In genomic region chr6:110816677-110817076, GRCh38 we compare ENCODE assay signal across 9 cellular contexts. TPM values are rescaled to one million over a fixed set of nuclear protein-coding genes. Genes with fewer than 3 reads are reported as not detected.
DNase-seq lines count a peak whose midpoint lies in the region; ATAC-seq and TF ChIP-seq lines count a peak whose summit lies in the region.
"Had no signal": no experiment of that assay in that cellular context is flagged by ENCODE, and none has a peak within 500 bp of the region (broad histone marks: within the 10 kb centered on the region; RNA-seq: fewer than 3 reads in every experiment).

No MANE protein-coding gene starts in this region.

- H3K36me3 ChIP-seq in DND-41 (ENCODE audit: insufficient read depth, low read length) = peaks cover 4% of the 10 kb centered on the region; the same call in 1 of the 2 replicates
- H3K36me3 ChIP-seq: left lung had no signal

- no peaks in the 10 kb centered on the region for H3K9me3 Mint-ChIP-seq in activated T-helper 1 cell treated with anti-CD3 and anti-CD28 coated beads, Interleukin-12 subunit alpha, Interleukin-12 subunit beta, Interleukin-2, Interleukin-4 antibody, amounts not matched to agents 30 ng/mL and 10 ng/mL and 1 ng/mL, durations not matched to agents 14 hours and 24 hours and 36 hours
- H3K9me3 Mint-ChIP-seq in neural crest cell = no peaks in the 10 kb centered on the region

- intact Hi-C loops in activated T-helper 1 cell treated with anti-CD3 and anti-CD28 coated beads, Interleukin-12 subunit alpha, Interleukin-12 subunit beta, Interleukin-2, Interleukin-4 antibody, amounts not matched to agents 30 ng/mL and 10 ng/mL and 1 ng/mL, durations not matched to agents 14 hours and 24 hours and 36 hours (cut with micrococcal nuclease) = loop anchor here (2.0 to 10.0 kb wide), 3 partner anchors 280 to 1809 kb away; partner anchors contain the start of genes FAM229B and TUBE1
- intact Hi-C loops in head of caudate nucleus (cut with DNase I) = loop anchor here (5.0 to 10.0 kb wide), 3 partner anchors 132 to 292 kb away; partner anchors contain the start of gene GTF3C6

- peak; percentile 33 for DNase-seq in DND-41
- peak; percentile 18 to 44 for DNase-seq in Kasumi-1 (lab: John Stamatoyannopoulos, UW)
- DNase-seq in activated T-helper 1 cell treated with anti-CD3 and anti-CD28 coated beads, Interleukin-12 subunit alpha, Interleukin-12 subunit beta, Interleukin-2, Interleukin-4 antibody, amounts not matched to agents 30 ng/mL and 10 ng/mL and 1 ng/mL, durations not matched to agents 14 hours and 24 hours and 36 hours (ENCODE audit: low spot score) = peak; percentile 2
- DNase-seq in neural crest cell (ENCODE audit: low read depth, low spot score) = no peak
- DNase-seq in head of caudate nucleus = no peak
- DNase-seq in activated gamma-delta T cell (lab: John Stamatoyannopoulos, UW) = no peak
- DNase-seq: left lung had no signal

- H4K20me1 ChIP-seq in DND-41 (ENCODE audit: insufficient read depth, low read length) = peaks cover 7% of the 10 kb centered on the region

- no peaks in the 10 kb centered on the region for H3K9me3 ChIP-seq in DND-41 (ENCODE audit: insufficient read depth, low read length, severe bottlenecking)
- H3K9me3 ChIP-seq: left lung had no signal

- H3K4me3 Mint-ChIP-seq in activated T-helper 1 cell treated with anti-CD3 and anti-CD28 coated beads, Interleukin-12 subunit alpha, Interleukin-12 subunit beta, Interleukin-2, Interleukin-4 antibody, amounts not matched to agents 30 ng/mL and 10 ng/mL and 1 ng/mL, durations not matched to agents 14 hours and 24 hours and 36 hours = peak overlapping the region; percentile 97
- peak overlapping the region; percentile 100 for H3K4me3 Mint-ChIP-seq in neural crest cell

- no peak for ATAC-seq in DND-41 (ENCODE audit: insufficient read depth, low read depth)
- ATAC-seq in GM18502 (IDR thresholded peaks at IDR 0.05; ENCODE audit: poor library complexity, unreplicated experiment) = no peak
- no peak for ATAC-seq in activated CD4-positive, CD25-positive, alpha-beta regulatory T cell treated with anti-CD3 and anti-CD28 coated beads, Interleukin-2, amount 50 U/mL, for 24 hours

- H3K79me2 ChIP-seq in DND-41 (ENCODE audit: insufficient read depth, low read length) = peaks cover 33% of the 10 kb centered on the region

- no peaks in the 10 kb centered on the region for H3K27me3 Mint-ChIP-seq in activated T-helper 1 cell treated with anti-CD3 and anti-CD28 coated beads, Interleukin-12 subunit alpha, Interleukin-12 subunit beta, Interleukin-2, Interleukin-4 antibody, amounts not matched to agents 30 ng/mL and 10 ng/mL and 1 ng/mL, durations not matched to agents 14 hours and 24 hours and 36 hours (ENCODE audit: insufficient read depth)
- H3K27me3 Mint-ChIP-seq in neural crest cell (ENCODE audit: low read depth) = no peaks in the 10 kb centered on the region

- peak overlapping the region in 1 of 2 experiments; percentile 70; a peak in 1 of 4 replicates for H3K4me3 ChIP-seq in DND-41 (ENCODE audit: low read depth in 1 of 2, low read length in 2 of 2)

- peak overlapping the region; percentile 96 for H3K9ac ChIP-seq in DND-41 (ENCODE audit: low read depth, low read length)

- H3K36me3 Mint-ChIP-seq in activated T-helper 1 cell treated with anti-CD3 and anti-CD28 coated beads, Interleukin-12 subunit alpha, Interleukin-12 subunit beta, Interleukin-2, Interleukin-4 antibody, amounts not matched to agents 30 ng/mL and 10 ng/mL and 1 ng/mL, durations not matched to agents 14 hours and 24 hours and 36 hours (ENCODE audit: low read depth) = no peaks in the 10 kb centered on the region
- H3K36me3 Mint-ChIP-seq in neural crest cell (ENCODE audit: low read depth) = no peaks in the 10 kb centered on the region

- H3K27ac ChIP-seq in DND-41 (ENCODE audit: low read length) = peak overlapping the region; percentile 94

- H3K27me3 ChIP-seq in DND-41 (ENCODE audit: insufficient read depth, low read length, poor library complexity) = no peaks in the 10 kb centered on the region
- H3K27me3 ChIP-seq: left lung had no signal

- peaks cover 46% of the 10 kb centered on the region for H3K4me1 Mint-ChIP-seq in activated T-helper 1 cell treated with anti-CD3 and anti-CD28 coated beads, Interleukin-12 subunit alpha, Interleukin-12 subunit beta, Interleukin-2, Interleukin-4 antibody, amounts not matched to agents 30 ng/mL and 10 ng/mL and 1 ng/mL, durations not matched to agents 14 hours and 24 hours and 36 hours (ENCODE audit: low read depth)
- H3K4me1 Mint-ChIP-seq in neural crest cell = peaks cover 31% of the 10 kb centered on the region

- H3K4me1 ChIP-seq in DND-41 (ENCODE audit: insufficient read depth, low read length) = peaks cover 33% of the 10 kb centered on the region

- no peak for TF ChIP-seq CTCF in DND-41 (IDR thresholded peaks at IDR 0.05; ENCODE audit: borderline replicate concordance, extremely low read depth, low read length, poor library complexity, severe bottlenecking)
- no peak for TF ChIP-seq CTCF in neural crest cell (conservative IDR thresholded peaks at IDR 0.05)

- H3K27ac Mint-ChIP-seq in activated T-helper 1 cell treated with anti-CD3 and anti-CD28 coated beads, Interleukin-12 subunit alpha, Interleukin-12 subunit beta, Interleukin-2, Interleukin-4 antibody, amounts not matched to agents 30 ng/mL and 10 ng/mL and 1 ng/mL, durations not matched to agents 14 hours and 24 hours and 36 hours = peak overlapping the region; percentile 98
- H3K27ac Mint-ChIP-seq in neural crest cell (ENCODE audit: unreplicated experiment) = peak overlapping the region; percentile 94

- H3K4me2 ChIP-seq in DND-41 (ENCODE audit: insufficient read depth, low read length) = peak overlapping the region; percentile 68

- peak overlapping the region; percentile 82 for H2AFZ ChIP-seq in DND-41 (ENCODE audit: low read depth, low read length)

RNA-seq across cellular contexts. Expression of gene CDK19, which starts 1.4 kb away (rescaled TPM):
- 12.4 and 13.7 TPM in 2 replicates for total RNA-seq in activated T-helper 1 cell treated with anti-CD3 and anti-CD28 coated beads, Interleukin-12 subunit alpha, Interleukin-12 subunit beta, Interleukin-2, Interleukin-4 antibody, amounts not matched to agents 30 ng/mL and 10 ng/mL and 1 ng/mL, durations not matched to agents 14 hours and 24 hours and 36 hours
- 22.6 and 24.4 TPM in 2 replicates for total RNA-seq in neural crest cell

RNA-seq across cellular contexts. Expression of gene AMD1, which starts 57.9 kb away (rescaled TPM):
- 101 and 109 TPM in 2 replicates for total RNA-seq in activated T-helper 1 cell treated with anti-CD3 and anti-CD28 coated beads, Interleukin-12 subunit alpha, Interleukin-12 subunit beta, Interleukin-2, Interleukin-4 antibody, amounts not matched to agents 30 ng/mL and 10 ng/mL and 1 ng/mL, durations not matched to agents 14 hours and 24 hours and 36 hours
- 92.7 and 92.8 TPM in 2 replicates for total RNA-seq in neural crest cell

Comparison
In these comparisons a context has a peak if more than half of its experiments do, and no peak if none do; other contexts are left out.
1. DNase-seq: peak in DND-41 (single experiment), Kasumi-1 (2 of 2) and activated T-helper 1 cell treated with anti-CD3 and anti-CD28 coated beads, Interleukin-12 subunit alpha, Interleukin-12 subunit beta, Interleukin-2, Interleukin-4 antibody, amounts not matched to agents 30 ng/mL and 10 ng/mL and 1 ng/mL, durations not matched to agents 14 hours and 24 hours and 36 hours (single experiment); none in neural crest cell (single experiment), head of caudate nucleus (0 of 42) and activated gamma-delta T cell (single experiment).